8 cellular contexts compared by ENCODE assay signal in genomic region chr20:54680872-54681297, GRCh38.
A peak's percentile ranks its signal among the peaks of the same experiment; 100 is the strongest.
DNase-seq lines count a peak whose midpoint lies in the region; ATAC-seq, FAIRE-seq and TF ChIP-seq lines count a peak whose summit lies in the region.

No MANE protein-coding gene starts in this region.

- no peak for ATAC-seq in HG03045 (IDR thresholded peaks at IDR 0.05; ENCODE audit: unreplicated experiment)

- no peak overlapping the region for H3K27ac ChIP-seq in dorsolateral prefrontal cortex

- no peak overlapping the region for H3K4me3 ChIP-seq in dorsolateral prefrontal cortex

- intact Hi-C loops in dorsolateral prefrontal cortex (cut with DNase I): no loop called here

- H3K36me3 Mint-ChIP-seq in nephron progenitor cell (ENCODE audit: low read depth): no peaks in the 10 kb centered on the region

- peaks cover 0 to 59% (median 16%) of the 10 kb centered on the region in 45 donors for H3K27me3 ChIP-seq in dorsolateral prefrontal cortex

- DNase-seq in D721Med (ENCODE audit: insufficient read length, low spot score): no peak
- DNase-seq in H54 (ENCODE audit: insufficient read length, low spot score): peak; percentile 13
- peak; percentile 69 for DNase-seq in OCI-M1 (lab: John Stamatoyannopoulos, UW)
- peak in 1 of 10 donors; percentile 16 for DNase-seq in dorsolateral prefrontal cortex
- peak; percentile 47 for DNase-seq in nephron progenitor cell
- no peak for DNase-seq in DMS114 treated with DMSO at 0.1 percent for 48 hours (lab: John Stamatoyannopoulos, UW; ENCODE audit: unreplicated experiment)
- DNase-seq in activated naive CD4-positive, alpha-beta T cell (lab: John Stamatoyannopoulos, UW): no peak

- no peaks in the 10 kb centered on the region for H3K9me3 Mint-ChIP-seq in nephron progenitor cell

- no peak for TF ChIP-seq POLR2A in H54 (IDR thresholded peaks at IDR 0.05; ENCODE audit: low read depth, low read length)

- peaks cover 33% of the 10 kb centered on the region for H3K4me1 Mint-ChIP-seq in nephron progenitor cell

- no peak overlapping the region for H3K27ac Mint-ChIP-seq in nephron progenitor cell

- TF ChIP-seq CTCF in D721Med (IDR thresholded peaks at IDR 0.05; ENCODE audit: insufficient read depth, missing control alignments) (peak; percentile 69), dorsolateral prefrontal cortex (IDR thresholded peaks at IDR 0.05 in 54 of 56, conservative IDR thresholded peaks at IDR 0.05 in 2 of 56; ENCODE audit: low read depth in 1 of 56, partially characterized antibody in 56 of 56) (peak in 55 of 56 donors; percentile 31 to 79 (median 63)), nephron progenitor cell (IDR thresholded peaks at IDR 0.05) (peak; percentile 80)

- FAIRE-seq in D721Med (lab: Jason Lieb, UNC): no peak
- FAIRE-seq in H54 (lab: Jason Lieb, UNC): no peak

- peaks cover 3% of the 10 kb centered on the region for H3K27me3 Mint-ChIP-seq in nephron progenitor cell (ENCODE audit: low read depth, poor library complexity)

- no peak overlapping the region for H3K4me3 Mint-ChIP-seq in nephron progenitor cell

Comparison
In these comparisons a context has a peak if more than half of its experiments do, and no peak if none do; other contexts are left out.
1. DNase-seq: peak in H54 (single experiment), OCI-M1 (single experiment) and nephron progenitor cell (single experiment); none in D721Med (single experiment), DMS114 treated with DMSO at 0.1 percent for 48 hours (single experiment) and activated naive CD4-positive, alpha-beta T cell (0 of 4).
2. Peak in every context shown above with its lines, with median percentiles within 50 percentile points of each other: CTCF ChIP-seq.